10 cellular contexts compared by ENCODE assay signal in genomic region chr1:159431904-159432303, GRCh38. TPM values are rescaled to one million over a fixed set of nuclear protein-coding genes. Genes with fewer than 3 reads are reported as not detected.
"Had no signal": no experiment of that assay in that cellular context is flagged by ENCODE, and none has a peak within 500 bp of the region (broad histone marks: within the 10 kb centered on the region; RNA-seq: fewer than 3 reads in every experiment).

OR10J4 (plus strand) TSS chr1:159432204.

- DNase-seq: IMR-90, KBM-7, KG1 had no signal

- H3K36me3 Mint-ChIP-seq: IgD-negative memory B cell had no signal

- H3K4me3 Mint-ChIP-seq: IgD-negative memory B cell had no signal

- H3K9ac ChIP-seq: KMS-11 had no signal

- H3K27ac ChIP-seq: HL-60, KMS-11 had no signal

- H3K4me2 ChIP-seq: KMS-11 had no signal

- ATAC-seq: HepG2, K562 had no signal

RNA-seq across cellular contexts. Expression of gene OR10J4, which starts in this region (rescaled TPM):
- total RNA-seq: HepG2, HT-29, HT1080, IMR-90, K562 had no signal
